1 cellular context compared by ENCODE assay signal in the genomic region with DNA sequence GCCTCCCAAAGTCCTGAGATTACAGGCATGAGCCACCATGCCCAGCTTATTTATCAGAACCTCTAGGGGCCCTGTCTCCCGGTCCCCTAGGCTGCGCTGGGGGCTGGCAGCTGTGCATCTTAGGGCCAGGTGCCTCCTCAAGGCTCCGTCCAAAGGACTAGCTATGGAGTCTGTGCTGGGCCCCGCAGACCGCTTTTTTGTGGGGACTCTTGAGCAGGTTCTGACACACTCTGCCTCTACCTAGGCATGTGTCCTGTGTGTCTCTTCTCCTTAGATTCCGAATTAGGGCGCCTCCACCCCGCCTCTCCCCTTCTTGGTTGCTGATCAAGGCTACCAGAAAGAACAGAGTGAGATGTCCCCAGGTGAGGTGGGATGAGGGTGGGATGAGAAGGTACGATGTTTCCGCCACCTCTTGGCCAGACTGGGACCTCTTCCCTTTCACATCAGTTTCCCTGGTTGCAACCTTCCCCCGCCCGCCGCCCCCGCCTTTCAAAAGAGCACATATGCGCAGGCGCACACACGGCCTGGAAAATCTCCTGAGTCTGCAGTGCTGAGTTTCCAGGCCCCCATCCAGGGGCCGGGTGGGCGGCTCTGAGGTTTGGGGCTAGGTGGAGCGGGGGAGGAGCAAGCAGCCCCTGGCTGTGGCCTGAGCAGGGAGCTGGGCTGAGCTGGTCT.
TF ChIP-seq lines count a peak whose summit lies in the region.

No MANE protein-coding gene starts in this region.

TF ChIP-seq in HEK293, 187 proteins besides CTCF, POLR2A, EP300 and RAD21 (continued from another document):
- TF ChIP-seq ZNF518A (tag by site-specific recombination; conservative IDR thresholded peaks at IDR 0.05; ENCODE audit: low read depth), result no peak
- TF ChIP-seq ZNF248 (tag by site-specific recombination; IDR thresholded peaks at IDR 0.05), result no peak
- TF ChIP-seq ZNF174 (tag by site-specific recombination; IDR thresholded peaks at IDR 0.05), result no peak
- no peak for TF ChIP-seq GLIS2 (tag by site-specific recombination; IDR thresholded peaks at IDR 0.05)
- no peak for TF ChIP-seq ZSCAN23 (tag by site-specific recombination; IDR thresholded peaks at IDR 0.05)
- TF ChIP-seq ZNF433 (tag by site-specific recombination; IDR thresholded peaks at IDR 0.05; ENCODE audit: low read depth), result no peak
